9 cellular contexts compared by ENCODE assay signal in genomic region chr12:49389092-49389703, GRCh38. TPM values are rescaled to one million over a fixed set of nuclear protein-coding genes. Genes with fewer than 3 reads are reported as not detected.
DNase-seq lines count a peak whose midpoint lies in the region; ATAC-seq, FAIRE-seq and TF ChIP-seq lines count a peak whose summit lies in the region.
"Had no signal": no experiment of that assay in that cellular context is flagged by ENCODE, and none has a peak within 500 bp of the region (broad histone marks: within the 10 kb centered on the region; RNA-seq: fewer than 3 reads in every experiment).

No MANE protein-coding gene starts in this region.

- DNase-seq in D721Med (ENCODE audit: insufficient read length, low spot score) (peak; percentile 33), ecto neural progenitor cell (ENCODE audit: low spot score) (peak; percentile 90), sciatic nerve (ENCODE audit: low spot score) (peak; percentile 60), HT-29 (ENCODE audit: low spot score) (no peak), NCI-H526 treated with DMSO at 0.1 percent for 48 hours (lab: John Stamatoyannopoulos, UW) (no peak), sigmoid colon (no peak)
- DNase-seq in activated CD4-positive, alpha-beta T cell treated with anti-CD3 and anti-CD28 coated beads for 48 hours = peak; percentile 74

- TF ChIP-seq CTCF in D721Med (IDR thresholded peaks at IDR 0.05; ENCODE audit: insufficient read depth, missing control alignments) (no peak), sigmoid colon (IDR thresholded peaks at IDR 0.05) (no peak)

- H3K9me3 ChIP-seq in sigmoid colon = no peaks in the 10 kb centered on the region

- TF ChIP-seq POLR2A in sigmoid colon (IDR thresholded peaks at IDR 0.05) = no peak

- WGBS in sigmoid colon, 2 donors = 76 to 91% methylated on average over 30 of the region's 30 CpGs

- H3K36me3 ChIP-seq in sigmoid colon = no peaks in the 10 kb centered on the region

- intact Hi-C loops in sciatic nerve (cut with DNase I) = no loop called here
- intact Hi-C loops in sigmoid colon (cut with DNase I) = no loop called here

- H3K27ac ChIP-seq in sigmoid colon = no peak overlapping the region
- H3K27ac ChIP-seq: BLaER1 had no signal

- no peak for ATAC-seq in sciatic nerve
- no peak for ATAC-seq in GM18511 (IDR thresholded peaks at IDR 0.05; ENCODE audit: unreplicated experiment)

- no peak for TF ChIP-seq EP300 in sigmoid colon (IDR thresholded peaks at IDR 0.05)

- H3K4me3 ChIP-seq in sigmoid colon = no peak overlapping the region
- H3K4me3 ChIP-seq: BLaER1 had no signal

- no peaks in the 10 kb centered on the region for H3K27me3 ChIP-seq in sigmoid colon
- H3K27me3 ChIP-seq: BLaER1 had no signal

- no peak for FAIRE-seq in D721Med (lab: Jason Lieb, UNC)

- H3K4me1 ChIP-seq in sigmoid colon = no peaks in the 10 kb centered on the region
- H3K4me1 ChIP-seq: BLaER1 had no signal

RNA-seq across cellular contexts. Expression of gene SPATS2, which starts 21.9 kb away (rescaled TPM):
- 14.8 TPM for total RNA-seq in sciatic nerve
- 11.5 and 16.3 TPM in 2 replicates for total RNA-seq in HT-29 (2014; rRNA removed; shearing (Covaris generic))
- total RNA-seq in sigmoid colon = 10 to 100 TPM; 10.3 to 32.1 (median 13.4) TPM
- 10 to 100 TPM in 2 of 3 donors, 1 to 10 TPM in 1; 6.9 to 13.8 (median 11.0) TPM for polyA plus RNA-seq in sigmoid colon

RNA-seq across cellular contexts. Expression of gene DNAJC22, which starts 42.5 kb away (rescaled TPM):
- total RNA-seq in sciatic nerve (not detected), sigmoid colon (under 1 TPM in 3 of 4 donors, not detected in 1; under 0.01 to 0.28 (median 0.16) TPM)
- total RNA-seq in HT-29 (2014; rRNA removed; shearing (Covaris generic)) = 8.2 and 9.2 TPM in 2 replicates
- 10 to 100 TPM in 1 of 3 donors, 1 to 10 TPM in 2; 4.6 to 12.8 (median 7.8) TPM for polyA plus RNA-seq in sigmoid colon

RNA-seq across cellular contexts. Expression of gene C1QL4, which starts 52.2 kb away (rescaled TPM):
- total RNA-seq in sciatic nerve (not detected), sigmoid colon (not detected)
- total RNA-seq in HT-29 (2014; rRNA removed; shearing (Covaris generic)) = not detected in 2 replicates
- under 1 TPM in 1 of 3 donors, not detected in 2; 0.03 TPM for polyA plus RNA-seq in sigmoid colon

Comparison
In these comparisons a context has a peak if more than half of its experiments do, and no peak if none do; other contexts are left out.
1. DNase-seq: peak in D721Med (single experiment), activated CD4-positive, alpha-beta T cell treated with anti-CD3 and anti-CD28 coated beads for 48 hours (single experiment), ecto neural progenitor cell (single experiment) and sciatic nerve (single experiment); none in HT-29 (single experiment), NCI-H526 treated with DMSO at 0.1 percent for 48 hours (single experiment) and sigmoid colon (single experiment).